Comparison of ENCODE assay signal across 24 cellular contexts in the genomic region with DNA sequence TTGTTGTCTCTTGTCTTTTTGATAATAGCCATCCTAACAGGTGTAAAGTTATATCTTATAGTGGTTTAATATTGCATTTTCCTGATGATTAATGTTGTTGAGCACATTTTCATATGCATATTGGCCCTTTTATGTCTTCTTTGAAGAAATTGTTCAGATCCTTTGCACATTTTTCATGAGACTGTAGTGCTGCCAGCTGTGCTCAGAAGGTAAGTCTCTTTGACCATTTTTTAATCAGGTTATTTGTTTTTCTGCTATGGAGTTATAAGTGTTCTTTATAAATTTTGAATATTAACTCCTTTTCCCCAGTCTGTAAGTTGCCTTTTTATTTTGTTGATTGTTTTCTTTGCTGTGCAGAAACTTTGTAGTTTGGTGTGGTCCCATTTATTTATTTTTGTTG. TPM values are rescaled to one million over a fixed set of nuclear protein-coding genes. Genes with fewer than 3 reads are reported as not detected.
DNase-seq lines count a peak whose midpoint lies in the region; ATAC-seq and TF ChIP-seq lines count a peak whose summit lies in the region.
"Had no signal": no experiment of that assay in that cellular context is flagged by ENCODE, and none has a peak within 500 bp of the region (broad histone marks: within the 10 kb centered on the region; RNA-seq: fewer than 3 reads in every experiment).

No MANE protein-coding gene starts in this region.

- H3K4me3 Mint-ChIP-seq in MCF 10A (ENCODE audit: unreplicated experiment) = no peak overlapping the region
- H3K4me3 Mint-ChIP-seq: CD4-positive, alpha-beta memory T cell; CD4-positive, CD25-positive, alpha-beta regulatory T cell; CD8-positive, alpha-beta memory T cell had no signal

- in situ Hi-C loops in mammary epithelial cell (cut with MboI; ENCODE audit: low sequenced_read_pairs in 2 of 2) = no loop called here

- H3K36me3 ChIP-seq in breast epithelium = no peaks in the 10 kb centered on the region
- no peaks in the 10 kb centered on the region for H3K36me3 ChIP-seq in HCT116 (ENCODE audit: control insufficient read depth in 1 of 2, insufficient read depth in 2 of 2, low read length in 2 of 2)
- H3K36me3 ChIP-seq in mammary epithelial cell (ENCODE audit: insufficient read depth, low read length) = no peaks in the 10 kb centered on the region
- H3K36me3 ChIP-seq: BE2C, BLaER1 had no signal

- H3K79me2 ChIP-seq in HCT116 (ENCODE audit: insufficient read depth, low read length) (no peaks in the 10 kb centered on the region), mammary epithelial cell (ENCODE audit: insufficient read depth, low read length) (no peaks in the 10 kb centered on the region)

- no peak overlapping the region for H3K4me2 ChIP-seq in HCT116 (ENCODE audit: low read length)
- H3K4me2 ChIP-seq in mammary epithelial cell (ENCODE audit: insufficient read depth, low read depth, low read length) = no peak overlapping the region
- H3K4me2 ChIP-seq: BLaER1 had no signal

- H3K9ac ChIP-seq in HCT116 (ENCODE audit: low read length) (no peak overlapping the region), mammary epithelial cell (ENCODE audit: insufficient read depth, low read length) (no peak overlapping the region)
- H3K9ac ChIP-seq: BLaER1 had no signal

- dilution Hi-C loops in mammary epithelial cell (cut with HindIII; ENCODE audit: low sequenced_read_pairs) = no loop called here

- no peaks in the 10 kb centered on the region for H4K20me1 ChIP-seq in HCT116 (ENCODE audit: insufficient read depth)
- no peaks in the 10 kb centered on the region for H4K20me1 ChIP-seq in mammary epithelial cell (ENCODE audit: insufficient read depth, low read length)
- H4K20me1 ChIP-seq: BLaER1 had no signal

- DNase-seq in MCF 10A (ENCODE audit: unreplicated experiment) = no peak
- DNase-seq in breast epithelium (ENCODE audit: low spot score in 2 of 2) = no peak
- no peak for DNase-seq in HCT116 (ENCODE audit: low read depth, low spot score)
- no peak for DNase-seq in HEK293T (ENCODE audit: extremely low spot score)
- DNase-seq in mammary epithelial cell = no peak
- DNase-seq: 8988T; ACHN; BE2C; C1 segment of cervical spinal cord; CD4-positive, alpha-beta memory T cell; CD4-positive, CD25-positive, alpha-beta regulatory T cell; CD8-positive, alpha-beta memory T cell; COR-L47; DMS153; DMS53; DMS79; DND-41; EL; GDM1 had no signal

- ATAC-seq in HCT116 (no peak), GM19395 (IDR thresholded peaks at IDR 0.05; ENCODE audit: unreplicated experiment) (no peak), GM18907 (IDR thresholded peaks at IDR 0.05; ENCODE audit: unreplicated experiment) (no peak)
- ATAC-seq: GM12878 had no signal

- BruUV-seq in MCF 10A (replicated peaks; lab: Mats Ljungman, UMichigan) = TSS peak; percentile 99
- TSS peak; percentile 79 for BruUV-seq in HCT116 (replicated peaks; lab: Mats Ljungman, UMichigan)
- BruUV-seq in mammary epithelial cell (replicated peaks; lab: Mats Ljungman, UMichigan) = TSS peak; percentile 96

- CTCF ChIA-PET in MCF 10A (lab: Yijun Ruan, JAX) = no interaction called here
- CTCF ChIA-PET in HCT116 (lab: Charles Lee) = no interaction called here
- CTCF ChIA-PET in HEK293T (lab: Yijun Ruan, JAX) = no interaction called here
- CTCF ChIA-PET in mammary epithelial cell (lab: Charles Lee; ENCODE audit: low non-redundant PET) = no interaction called here

- H3K27ac ChIP-seq in breast epithelium (no peak overlapping the region), HCT116 (ENCODE audit: low read depth, low read length) (no peak overlapping the region), mammary epithelial cell (ENCODE audit: insufficient read depth, low read depth, low read length) (no peak overlapping the region)
- H3K27ac ChIP-seq: BLaER1 had no signal

- TF ChIP-seq POLR2A in breast epithelium (IDR thresholded peaks at IDR 0.05) (no peak), HCT116 (IDR thresholded peaks at IDR 0.05; ENCODE audit: borderline replicate concordance, extremely low read depth, insufficient read depth, insufficient read length) (no peak)

- no peaks in the 10 kb centered on the region for H3K27me3 Mint-ChIP-seq in MCF 10A (ENCODE audit: insufficient read depth, unreplicated experiment)

- no peak overlapping the region for H3K4me3 ChIP-seq in breast epithelium
- no peak overlapping the region for H3K4me3 ChIP-seq in HCT116 (replicated peaks in 1 of 2; ENCODE audit: low read depth in 1 of 2, low read length in 2 of 2)
- H3K4me3 ChIP-seq in mammary epithelial cell (replicated peaks in 1 of 3; ENCODE audit: insufficient read depth in 1 of 3, low read depth in 2 of 3, low read length in 3 of 3) = no peak overlapping the region
- H3K4me3 ChIP-seq: BLaER1, GM12878 had no signal

- peaks cover 0 to 21% of the 10 kb centered on the region in 2 donors for H3K27me3 ChIP-seq in breast epithelium
- H3K27me3 ChIP-seq in HCT116 (ENCODE audit: insufficient read depth, low read length) = no peaks in the 10 kb centered on the region
- no peaks in the 10 kb centered on the region for H3K27me3 ChIP-seq in mammary epithelial cell (ENCODE audit: insufficient read depth, low read length)
- H3K27me3 ChIP-seq: BE2C, BLaER1 had no signal

- H3K9me2 ChIP-seq in HCT116 (ENCODE audit: insufficient read depth) = no peaks in the 10 kb centered on the region

- RAD21 ChIA-PET in HCT116 (lab: Charles Lee; ENCODE audit: low non-redundant PET in 1 of 2, low total read pairs in 2 of 2, uncharacterized antibody in 2 of 2, unreplicated experiment in 2 of 2) = no interaction called here

- H3K9me3 ChIP-seq in breast epithelium (no peaks in the 10 kb centered on the region), HCT116 (ENCODE audit: control insufficient read depth in 1 of 2, insufficient read depth in 1 of 2, low read depth in 1 of 2, low read length in 2 of 2) (no peaks in the 10 kb centered on the region), mammary epithelial cell (replicated peaks; ENCODE audit: insufficient read depth, low read length) (no peaks in the 10 kb centered on the region)
- H3K9me3 ChIP-seq: BE2C had no signal

- intact Hi-C loops in MCF 10A (cut with micrococcal nuclease) (no loop called here), breast epithelium (cut with DNase I; ENCODE audit: low total_unique reads) (loop anchor here (10.0 kb wide), 1 partner anchor 746 kb away; no protein-coding TSS in a partner anchor), HCT116 (cut with micrococcal nuclease) (no loop called here), mammary epithelial cell (cut with micrococcal nuclease) (no loop called here)

- H2AFZ ChIP-seq in HCT116 (ENCODE audit: low read depth, low read length, poor library complexity, severe bottlenecking) (no peak overlapping the region), mammary epithelial cell (ENCODE audit: low read depth, low read length) (no peak overlapping the region)

- no peaks in the 10 kb centered on the region for H3K4me1 ChIP-seq in breast epithelium
- H3K4me1 ChIP-seq in HCT116 (ENCODE audit: control insufficient read depth in 1 of 2, insufficient read depth in 2 of 2, low read length in 2 of 2) = peaks cover 12 to 22% of the 10 kb centered on the region in 2 experiments
- H3K4me1 ChIP-seq in mammary epithelial cell (ENCODE audit: insufficient read depth, low read length) = peaks cover 18% of the 10 kb centered on the region
- H3K4me1 ChIP-seq: BE2C had no signal

- POLR2A ChIA-PET in MCF 10A (lab: Yijun Ruan, JAX) (no interaction called here), HCT116 (lab: Charles Lee) (no interaction called here), HEK293T (lab: Yijun Ruan, JAX) (no interaction called here)

- no peak for TF ChIP-seq RAD21 in HCT116 (IDR thresholded peaks at IDR 0.05; ENCODE audit: low read depth)

- H3K27ac Mint-ChIP-seq in MCF 10A (ENCODE audit: low read depth, unreplicated experiment) = no peak overlapping the region
- H3K27ac Mint-ChIP-seq: CD14-positive monocyte; CD4-positive, alpha-beta memory T cell; CD4-positive, CD25-positive, alpha-beta regulatory T cell; CD8-positive, alpha-beta memory T cell had no signal

- H3K4me1 Mint-ChIP-seq in MCF 10A (ENCODE audit: insufficient read depth, unreplicated experiment) = no peaks in the 10 kb centered on the region
- H3K4me1 Mint-ChIP-seq: CD14-positive monocyte; CD4-positive, alpha-beta memory T cell; CD4-positive, CD25-positive, alpha-beta regulatory T cell; CD8-positive, alpha-beta memory T cell had no signal

- no peaks in the 10 kb centered on the region for H3K9me3 Mint-ChIP-seq in MCF 10A (ENCODE audit: unreplicated experiment)
- H3K9me3 Mint-ChIP-seq: CD8-positive, alpha-beta memory T cell had no signal

- TF ChIP-seq CTCF in MCF 10A (IDR thresholded peaks at IDR 0.05; ENCODE audit: unreplicated experiment) (no peak), breast epithelium (IDR thresholded peaks at IDR 0.05) (no peak), HCT116 (IDR thresholded peaks at IDR 0.05 in 2 of 3, conservative IDR thresholded peaks at IDR 0.05 in 1 of 3; ENCODE audit: borderline replicate concordance in 1 of 3, insufficient read depth in 1 of 3, low read depth in 2 of 3, low read length in 2 of 3) (no peak), mammary epithelial cell (conservative IDR thresholded peaks at IDR 0.05 in 1 of 2, IDR thresholded peaks at IDR 0.05 in 1 of 2; ENCODE audit: extremely low read depth in 1 of 2, insufficient read depth in 1 of 2, low read depth in 1 of 2, low read length in 2 of 2) (no peak)

- H3K36me3 Mint-ChIP-seq in MCF 10A (ENCODE audit: insufficient read depth, unreplicated experiment) = no peaks in the 10 kb centered on the region
- H3K36me3 Mint-ChIP-seq: CD14-positive monocyte; CD4-positive, alpha-beta memory T cell; CD4-positive, CD25-positive, alpha-beta regulatory T cell; CD8-positive, alpha-beta memory T cell had no signal

TF ChIP-seq in HCT116, 20 proteins besides CTCF, POLR2A, EP300 and RAD21 (continues in another document):
- TF ChIP-seq ELF1 (IDR thresholded peaks at IDR 0.05; ENCODE audit: borderline replicate concordance, low read depth) (no peak), SP1 (IDR thresholded peaks at IDR 0.05; ENCODE audit: low read depth) (no peak), EZH2 (IDR thresholded peaks at IDR 0.05) (no peak)
- TF ChIP-seq, protein P1, sequence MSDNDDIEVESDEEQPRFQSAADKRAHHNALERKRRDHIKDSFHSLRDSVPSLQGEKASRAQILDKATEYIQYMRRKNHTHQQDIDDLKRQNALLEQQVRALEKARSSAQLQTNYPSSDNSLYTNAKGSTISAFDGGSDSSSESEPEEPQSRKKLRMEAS (IDR thresholded peaks at IDR 0.05) = no peak

TF ChIP-seq in HEK293T, 16 proteins besides CTCF, POLR2A, EP300 and RAD21:
- 0 out of 2 replicates have a peak, but pooled peaks have one; percentile 23 for TF ChIP-seq ELF4 (IDR thresholded peaks at IDR 0.05)
- TF ChIP-seq HDGF (IDR thresholded peaks at IDR 0.05; ENCODE audit: borderline replicate concordance) = no peak
TF ChIP-seq in HEK293T: peak in this region for 1.

RNA-seq across cellular contexts. Expression of a gene that starts 55.8 kb away (rescaled TPM):
- 8.9 and 10.1 TPM in 2 replicates for total RNA-seq in MCF 10A (2022)
- total RNA-seq in breast epithelium = 10 to 100 TPM in 1 of 3 donors, 1 to 10 TPM in 2; 3.8 to 13.3 (median 9.2) TPM
- 9.4 TPM for total RNA-seq in HCT116 (2021; ENCODE audit: unreplicated experiment)
- 2.5 and 3.9 TPM in 2 replicates for polyA plus RNA-seq in HCT116 (2012)
- total RNA-seq in mammary epithelial cell = 1 to 10 TPM; 3.4 to 7.2 TPM
- 1.7 TPM for polyA plus RNA-seq in mammary epithelial cell
- 3.8 TPM for polyA minus RNA-seq in mammary epithelial cell
